ENCODE assay signal across 21 cellular contexts in the genomic region with DNA sequence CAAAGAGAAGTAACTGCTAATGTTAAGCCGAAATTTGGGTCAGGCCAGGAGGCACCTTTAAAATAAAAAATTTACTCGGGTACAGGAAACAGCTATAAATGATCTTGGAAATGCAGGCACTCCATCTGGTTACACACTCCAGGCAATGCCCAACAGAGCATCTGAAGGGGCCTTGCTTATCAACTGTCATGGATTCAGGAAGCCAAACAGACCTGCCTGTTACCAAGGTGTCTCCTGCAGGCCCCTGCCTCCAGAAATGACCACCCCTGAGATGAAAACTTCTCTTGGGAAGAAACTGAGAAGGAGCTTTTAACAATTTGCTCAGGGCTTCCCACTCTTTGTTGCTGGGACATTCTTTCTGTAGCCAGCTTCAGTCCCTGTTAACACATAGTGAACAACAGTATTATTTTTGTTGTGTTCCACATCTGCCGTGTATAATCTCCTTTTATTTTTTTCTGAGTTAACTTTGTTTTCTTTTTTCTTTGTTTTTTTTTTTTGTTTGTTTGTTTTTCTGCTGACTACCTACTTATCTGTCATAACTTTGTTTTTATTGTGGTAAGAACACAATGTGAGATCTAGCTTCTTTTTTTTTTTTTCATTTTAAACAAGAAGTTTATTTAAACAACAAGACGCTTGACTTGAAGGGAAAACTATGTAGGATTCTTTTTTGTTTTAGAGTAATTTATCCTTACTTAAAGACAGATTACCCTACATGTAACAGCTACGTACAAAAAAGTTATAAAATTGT. TPM values are rescaled to one million over a fixed set of nuclear protein-coding genes. Genes with fewer than 3 reads are reported as not detected.
A peak's percentile ranks its signal among the peaks of the same experiment; 100 is the strongest.
DNase-seq lines count a peak whose midpoint lies in the region; ATAC-seq and TF ChIP-seq lines count a peak whose summit lies in the region.
"Had no signal": no experiment of that assay in that cellular context is flagged by ENCODE, and none has a peak within 500 bp of the region (broad histone marks: within the 10 kb centered on the region; RNA-seq: fewer than 3 reads in every experiment).

No MANE protein-coding gene starts in this region.

- H3K4me1 Mint-ChIP-seq in nephron progenitor cell, result peaks cover 68% of the 10 kb centered on the region
- H3K4me1 Mint-ChIP-seq in activated naive CD4-positive, alpha-beta T cell treated with anti-CD3 and anti-CD28 coated beads for 36 hours (ENCODE audit: low read depth), result peaks cover 4% of the 10 kb centered on the region

- H3K36me3 Mint-ChIP-seq in nephron progenitor cell (ENCODE audit: low read depth), result no peaks in the 10 kb centered on the region
- H3K36me3 Mint-ChIP-seq in activated naive CD4-positive, alpha-beta T cell treated with anti-CD3 and anti-CD28 coated beads for 36 hours (ENCODE audit: low read depth), result no peaks in the 10 kb centered on the region

- H3K27me3 Mint-ChIP-seq in nephron progenitor cell (ENCODE audit: low read depth, poor library complexity), result peaks cover 2% of the 10 kb centered on the region
- H3K27me3 Mint-ChIP-seq in activated naive CD4-positive, alpha-beta T cell treated with anti-CD3 and anti-CD28 coated beads for 36 hours (ENCODE audit: low read depth), result peaks cover 6% of the 10 kb centered on the region
- H3K27me3 Mint-ChIP-seq: CD4-positive, alpha-beta T cell had no signal

- H3K27me3 ChIP-seq in right cardiac atrium (ENCODE audit: control insufficient read depth, insufficient read depth), result no peaks in the 10 kb centered on the region
- H3K27me3 ChIP-seq in esophagus muscularis mucosa, result peaks cover 0 to 18% (median 0%) of the 10 kb centered on the region in 4 donors
- no peaks in the 10 kb centered on the region for H3K27me3 ChIP-seq in vagina
- H3K27me3 ChIP-seq: cardiac muscle cell, suprapubic skin had no signal

- intact Hi-C loops in right cardiac atrium (cut with DNase I), result loop anchor here in 1 of 4 donors (10.0 kb wide), 1 partner anchor 199 kb away; no protein-coding TSS in a partner anchor
- intact Hi-C loops in left cardiac atrium (cut with DNase I), result loop anchor here in 1 of 2 donors (10.0 kb wide), 1 partner anchor 149 kb away; a partner anchor contains a TSS
- intact Hi-C loops in esophagus muscularis mucosa (cut with DNase I), result no loop called here
- intact Hi-C loops in vagina (cut with DNase I), result no loop called here
- intact Hi-C loops in activated naive CD4-positive, alpha-beta T cell treated with anti-CD3 and anti-CD28 coated beads for 36 hours (cut with micrococcal nuclease), result no loop called here

- H3K9me3 Mint-ChIP-seq in nephron progenitor cell, result no peaks in the 10 kb centered on the region
- H3K9me3 Mint-ChIP-seq in activated naive CD4-positive, alpha-beta T cell treated with anti-CD3 and anti-CD28 coated beads for 36 hours, result no peaks in the 10 kb centered on the region
- H3K9me3 Mint-ChIP-seq: CD4-positive, alpha-beta T cell had no signal

- H3K27ac Mint-ChIP-seq in nephron progenitor cell, result peak overlapping the region; percentile 96
- no peak overlapping the region for H3K27ac Mint-ChIP-seq in activated naive CD4-positive, alpha-beta T cell treated with anti-CD3 and anti-CD28 coated beads for 36 hours
- H3K27ac Mint-ChIP-seq: CD4-positive, alpha-beta T cell had no signal

- TF ChIP-seq CTCF in esophagus muscularis mucosa (IDR thresholded peaks at IDR 0.05), result no peak
- no peak for TF ChIP-seq CTCF in nephron progenitor cell (IDR thresholded peaks at IDR 0.05)
- no peak for TF ChIP-seq CTCF in vagina (IDR thresholded peaks at IDR 0.05)

- H3K4me1 ChIP-seq in right cardiac atrium (ENCODE audit: control insufficient read depth, insufficient read depth, low read length) (peaks cover 9% of the 10 kb centered on the region), esophagus muscularis mucosa (peaks cover 19 to 39% (median 28%) of the 10 kb centered on the region in 4 donors), vagina (peaks cover 24% of the 10 kb centered on the region)

- CTCF ChIA-PET in activated naive CD4-positive, alpha-beta T cell treated with anti-CD3 and anti-CD28 coated beads for 36 hours (lab: Charles Lee), result interaction anchor here (0.6 to 13.9 kb wide), 8 partner anchors 10 to 197 kb away, joined by 3 to 348 read pairs (median 4); a partner anchor contains a TSS

- H3K36me3 ChIP-seq in esophagus muscularis mucosa (no peaks in the 10 kb centered on the region), vagina (no peaks in the 10 kb centered on the region)
- H3K36me3 ChIP-seq: cardiac muscle cell, suprapubic skin had no signal

- DNase-seq in right cardiac atrium, result no peak
- DNase-seq in left cardiac atrium, result no peak
- no peak for DNase-seq in esophagus muscularis mucosa (ENCODE audit: extremely low spot score)
- no peak for DNase-seq in nephron progenitor cell
- DNase-seq in vagina (ENCODE audit: extremely low spot score in 2 of 2), result no peak
- no peak for DNase-seq in activated naive CD4-positive, alpha-beta T cell treated with anti-CD3 and anti-CD28 coated beads for 36 hours
- DNase-seq in NCI-H345 (lab: John Stamatoyannopoulos, UW), result no peak
- DNase-seq: ACHN; activated CD4-positive, alpha-beta T cell treated with anti-CD3 and anti-CD28 coated beads for 48 hours; activated CD8-positive, alpha-beta memory T cell treated with anti-CD3 and anti-CD28 coated beads, Interleukin-2, amount 50 U/mL, for 4 hours; amniotic stem cell; CD4-positive, alpha-beta T cell; hippocampal formation; PC-9; stimulated activated CD4-positive, alpha-beta T cell treated with anti-CD3 and anti-CD28 coated beads, Interleukin-2, amount 100 ng/mL, for 48 hours had no signal

- WGBS in right cardiac atrium, result 43% methylated on average over 5 of the region's 5 CpGs
- 51% methylated on average over 5 of the region's 5 CpGs for WGBS in esophagus muscularis mucosa

- TF ChIP-seq EP300 in esophagus muscularis mucosa (IDR thresholded peaks at IDR 0.05), result no peak

- H3K9me3 ChIP-seq in right cardiac atrium (ENCODE audit: control insufficient read depth, low read length) (no peaks in the 10 kb centered on the region), esophagus muscularis mucosa (no peaks in the 10 kb centered on the region), vagina (no peaks in the 10 kb centered on the region)
- H3K9me3 ChIP-seq: suprapubic skin had no signal

- TF ChIP-seq POLR2A in esophagus muscularis mucosa (IDR thresholded peaks at IDR 0.05; ENCODE audit: low read depth), result no peak
- TF ChIP-seq POLR2A in vagina (IDR thresholded peaks at IDR 0.05), result no peak

- ATAC-seq in right cardiac atrium (no peak), left cardiac atrium (no peak), GM19452 (IDR thresholded peaks at IDR 0.05; ENCODE audit: unreplicated experiment) (no peak)

- H3K27ac ChIP-seq in right cardiac atrium (ENCODE audit: low read length), result peak overlapping the region; percentile 73
- peak overlapping the region; percentile 4 to 63 (median 24) for H3K27ac ChIP-seq in esophagus muscularis mucosa (replicated peaks in 1 of 4)
- peak overlapping the region; percentile 54 for H3K27ac ChIP-seq in vagina
- H3K27ac ChIP-seq: cardiac muscle cell, PC-9, suprapubic skin had no signal

- H3K4me3 Mint-ChIP-seq in nephron progenitor cell, result peak overlapping the region; percentile 39
- H3K4me3 Mint-ChIP-seq in activated naive CD4-positive, alpha-beta T cell treated with anti-CD3 and anti-CD28 coated beads for 36 hours, result no peak overlapping the region
- H3K4me3 Mint-ChIP-seq: CD4-positive, alpha-beta T cell had no signal

- H3K4me3 ChIP-seq in right cardiac atrium (ENCODE audit: low read length), result no peak overlapping the region
- H3K4me3 ChIP-seq in esophagus muscularis mucosa, result no peak overlapping the region
- H3K4me3 ChIP-seq in vagina, result no peak overlapping the region
- H3K4me3 ChIP-seq: cardiac muscle cell, PC-9, suprapubic skin had no signal

RNA-seq across cellular contexts. Expression of a gene that starts 18.7 kb away (rescaled TPM):
- total RNA-seq in right cardiac atrium (100 to 1,000 TPM; 287 to 474 (median 393) TPM), left cardiac atrium (100 to 1,000 TPM; 356 to 396 TPM), esophagus muscularis mucosa (10 to 100 TPM; 62.5 to 93.9 (median 72.9) TPM), vagina (90.8 TPM)
- polyA plus RNA-seq in right cardiac atrium, result 1,497 TPM
- 100 to 1,000 TPM; 144 to 149 TPM for total RNA-seq in activated naive CD4-positive, alpha-beta T cell treated with anti-CD3 and anti-CD28 coated beads for 36 hours

RNA-seq across cellular contexts. Expression of a gene that starts 34.3 kb away (rescaled TPM):
- total RNA-seq in right cardiac atrium, result 10 to 100 TPM; 41.7 to 50.9 (median 43.0) TPM
- 27.4 TPM for polyA plus RNA-seq in right cardiac atrium
- 10 to 100 TPM; 42.7 to 51.7 TPM for total RNA-seq in left cardiac atrium
- 10 to 100 TPM; 46.4 to 76.4 (median 62.9) TPM for total RNA-seq in esophagus muscularis mucosa
- total RNA-seq in vagina, result 67.3 TPM
- total RNA-seq in activated naive CD4-positive, alpha-beta T cell treated with anti-CD3 and anti-CD28 coated beads for 36 hours, result 10 to 100 TPM; 76.1 to 76.9 TPM

RNA-seq across cellular contexts. Expression of a gene that starts 43.0 kb away (rescaled TPM):
- total RNA-seq in right cardiac atrium (100 to 1,000 TPM; 220 to 298 (median 281) TPM), left cardiac atrium (100 to 1,000 TPM; 180 to 241 TPM), esophagus muscularis mucosa (100 to 1,000 TPM; 157 to 210 (median 183) TPM), vagina (140 TPM)
- polyA plus RNA-seq in right cardiac atrium, result 131 TPM
- total RNA-seq in activated naive CD4-positive, alpha-beta T cell treated with anti-CD3 and anti-CD28 coated beads for 36 hours, result 10 to 100 TPM; 78.2 to 80.3 TPM

RNA-seq across cellular contexts. Expression of a gene that starts 56.8 kb away (rescaled TPM):
- total RNA-seq in right cardiac atrium (under 1 TPM in 2 of 4 donors, not detected in 2; 0.06 to 0.23 TPM), left cardiac atrium (under 1 TPM in 1 of 2 donors, not detected in 1; 0.16 TPM), esophagus muscularis mucosa (1 to 10 TPM in 1 of 4 donors, under 1 TPM in 2, not detected in 1; under 0.01 to 1.1 (median 0.29) TPM), vagina (0.49 TPM)
- polyA plus RNA-seq in right cardiac atrium, result 0.27 TPM
- not detected for total RNA-seq in activated naive CD4-positive, alpha-beta T cell treated with anti-CD3 and anti-CD28 coated beads for 36 hours
- total RNA-seq: CD4-positive, alpha-beta T cell; kidney epithelial cell; osteoblast; PC-9; suprapubic skin had no signal
- polyA plus RNA-seq: cardiac muscle cell, fibroblast of lung had no signal
